1 cellular context compared by ENCODE assay signal in the genomic region with DNA sequence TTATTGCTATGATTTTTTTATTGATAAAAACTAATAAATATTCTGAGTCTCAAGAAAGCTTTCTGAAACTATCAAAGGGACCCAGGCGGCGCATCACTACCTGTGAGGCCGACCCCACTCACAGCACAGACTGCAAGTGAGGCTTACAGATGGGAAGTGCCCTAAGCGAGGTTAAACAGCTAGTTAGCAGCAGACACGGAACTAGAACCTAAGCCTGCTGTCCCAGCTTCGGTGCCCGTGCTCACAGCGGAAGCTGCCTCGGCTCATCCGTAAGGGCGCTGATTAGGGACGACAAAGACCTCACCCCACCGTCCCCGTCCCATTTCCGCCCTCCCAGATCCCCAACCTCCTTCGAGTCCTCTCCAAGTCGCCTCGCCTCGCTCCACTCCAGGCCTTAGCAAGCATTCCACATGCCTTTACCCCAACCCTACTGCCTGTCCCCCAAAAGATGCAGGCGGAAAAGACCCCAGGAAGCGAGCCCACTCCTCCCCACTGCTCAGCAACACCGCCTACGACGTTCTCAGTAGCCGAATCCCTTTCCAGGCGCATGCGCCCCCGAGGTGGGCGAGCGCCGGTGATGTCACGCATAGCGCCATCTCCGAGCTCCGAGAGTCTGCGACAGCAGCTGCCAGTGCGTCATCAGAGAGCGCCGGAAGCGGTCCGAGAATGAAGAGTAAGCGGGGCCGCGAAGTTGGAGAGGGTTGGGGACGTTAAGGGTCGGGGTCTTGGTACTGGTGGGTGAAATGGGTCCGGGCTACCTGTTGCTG.
TF ChIP-seq lines count a peak whose summit lies in the region.

A gene with protein sequence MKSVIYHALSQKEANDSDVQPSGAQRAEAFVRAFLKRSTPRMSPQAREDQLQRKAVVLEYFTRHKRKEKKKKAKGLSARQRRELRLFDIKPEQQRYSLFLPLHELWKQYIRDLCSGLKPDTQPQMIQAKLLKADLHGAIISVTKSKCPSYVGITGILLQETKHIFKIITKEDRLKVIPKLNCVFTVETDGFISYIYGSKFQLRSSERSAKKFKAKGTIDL (plus strand): TSS at position 631 of the 767 bp plus-strand sequence. CDS start 36 bp downstream, at position 667.

TF ChIP-seq in K562, 482 proteins besides CTCF, POLR2A, EP300 and RAD21 (continued from another document and continues in another):
- TF ChIP-seq TBP (optimal IDR thresholded peaks at IDR 0.05; ENCODE audit: low read depth, low read length) (peak; percentile 92), MED1 (CRISPR knock-in tag; IDR thresholded peaks at IDR 0.05; ENCODE audit: borderline replicate concordance) (no peak), REST (CRISPR knock-in tag; IDR thresholded peaks at IDR 0.05; ENCODE audit: low read depth) (0 out of 2 replicates have a peak, but pooled peaks have one; percentile 55), ZNF717 (CRISPR knock-in tag; IDR thresholded peaks at IDR 0.05) (no peak), ZFP36 (IDR thresholded peaks at IDR 0.05; ENCODE audit: low read depth, low read length, partially characterized antibody) (no peak), ELF1 (tag; IDR thresholded peaks at IDR 0.05) (peak; percentile 99), TCF15 (CRISPR knock-in tag; IDR thresholded peaks at IDR 0.05) (no peak), MTA1 (IDR thresholded peaks at IDR 0.05; ENCODE audit: borderline replicate concordance) (peak; percentile 100), ZNF274 (IDR thresholded peaks at IDR 0.05; ENCODE audit: borderline replicate concordance, low read depth, low read length) (no peak), ZNF79 (CRISPR knock-in tag; IDR thresholded peaks at IDR 0.05; ENCODE audit: low read depth) (no peak), SETDB1 (IDR thresholded peaks at IDR 0.05; ENCODE audit: low read length) (peak; percentile 89), FOXO4 (CRISPR knock-in tag; IDR thresholded peaks at IDR 0.05) (peak; percentile 58; the same call in 1 of the 2 replicates), ETV1 (tag; conservative IDR thresholded peaks at IDR 0.05; ENCODE audit: low read depth) (peak; percentile 87), CTCFL (IDR thresholded peaks at IDR 0.05; ENCODE audit: borderline replicate concordance, insufficient read depth, low read depth, low read length, poor library complexity, severe bottlenecking) (no peak), MYBL2 (IDR thresholded peaks at IDR 0.05; ENCODE audit: low read depth) (no peak), MYBL2 (CRISPR knock-in tag; IDR thresholded peaks at IDR 0.05; ENCODE audit: borderline replicate concordance) (no peak), ZNF764 (CRISPR knock-in tag; IDR thresholded peaks at IDR 0.05; ENCODE audit: low read depth) (no peak), RUNX1 (IDR thresholded peaks at IDR 0.05; ENCODE audit: low read depth) (0 out of 2 replicates have a peak, but pooled peaks have one; percentile 29), ILF3 (IDR thresholded peaks at IDR 0.05; ENCODE audit: borderline replicate concordance) (no peak), IFI16 (CRISPR knock-in tag; IDR thresholded peaks at IDR 0.05) (no peak), BCLAF1 (IDR thresholded peaks at IDR 0.05; ENCODE audit: borderline replicate concordance in 1 of 2, control insufficient read depth in 1 of 2, low read depth in 2 of 2, low read length in 1 of 2) (no peak), COPS2 (conservative IDR thresholded peaks at IDR 0.05) (no peak), CBX8 (IDR thresholded peaks at IDR 0.05; ENCODE audit: borderline replicate concordance, extremely low read depth, low read depth, low read length, poor library complexity, severe bottlenecking) (no peak), ZNF354B (CRISPR knock-in tag; IDR thresholded peaks at IDR 0.05) (no peak), KLF1 (tag; IDR thresholded peaks at IDR 0.05) (peak; percentile 40; the same call in 1 of the 2 replicates), LARP7 (IDR thresholded peaks at IDR 0.05) (peak; percentile 89; the same call in 1 of the 2 replicates), CTBP1 (IDR thresholded peaks at IDR 0.05; ENCODE audit: borderline replicate concordance) (0 out of 2 replicates have a peak, but pooled peaks have one; percentile 51), DMBX1 (CRISPR knock-in tag; IDR thresholded peaks at IDR 0.05; ENCODE audit: borderline replicate concordance) (0 out of 2 replicates have a peak, but pooled peaks have one; percentile 4), ZBTB8A (IDR thresholded peaks at IDR 0.05; ENCODE audit: partially characterized antibody) (no peak)
- TF ChIP-seq, protein P1, sequence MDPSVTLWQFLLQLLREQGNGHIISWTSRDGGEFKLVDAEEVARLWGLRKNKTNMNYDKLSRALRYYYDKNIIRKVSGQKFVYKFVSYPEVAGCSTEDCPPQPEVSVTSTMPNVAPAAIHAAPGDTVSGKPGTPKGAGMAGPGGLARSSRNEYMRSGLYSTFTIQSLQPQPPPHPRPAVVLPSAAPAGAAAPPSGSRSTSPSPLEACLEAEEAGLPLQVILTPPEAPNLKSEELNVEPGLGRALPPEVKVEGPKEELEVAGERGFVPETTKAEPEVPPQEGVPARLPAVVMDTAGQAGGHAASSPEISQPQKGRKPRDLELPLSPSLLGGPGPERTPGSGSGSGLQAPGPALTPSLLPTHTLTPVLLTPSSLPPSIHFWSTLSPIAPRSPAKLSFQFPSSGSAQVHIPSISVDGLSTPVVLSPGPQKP (CRISPR knock-in tag; IDR thresholded peaks at IDR 0.05), result no peak
- TF ChIP-seq, protein P2, sequence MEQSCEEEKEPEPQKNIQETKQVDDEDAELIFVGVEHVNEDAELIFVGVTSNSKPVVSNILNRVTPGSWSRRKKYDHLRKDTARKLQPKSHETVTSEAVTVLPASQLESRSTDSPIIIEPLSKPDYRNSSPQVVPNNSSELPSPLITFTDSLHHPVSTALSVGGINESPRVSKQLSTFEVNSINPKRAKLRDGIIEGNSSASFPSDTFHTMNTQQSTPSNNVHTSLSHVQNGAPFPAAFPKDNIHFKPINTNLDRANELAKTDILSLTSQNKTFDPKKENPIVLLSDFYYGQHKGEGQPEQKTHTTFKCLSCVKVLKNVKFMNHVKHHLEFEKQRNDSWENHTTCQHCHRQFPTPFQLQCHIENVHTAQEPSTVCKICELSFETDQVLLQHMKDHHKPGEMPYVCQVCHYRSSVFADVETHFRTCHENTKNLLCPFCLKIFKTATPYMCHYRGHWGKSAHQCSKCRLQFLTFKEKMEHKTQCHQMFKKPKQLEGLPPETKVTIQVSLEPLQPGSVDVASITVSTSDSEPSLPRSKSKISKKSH (CRISPR knock-in tag; IDR thresholded peaks at IDR 0.05), result no peak
- TF ChIP-seq, protein P3, sequence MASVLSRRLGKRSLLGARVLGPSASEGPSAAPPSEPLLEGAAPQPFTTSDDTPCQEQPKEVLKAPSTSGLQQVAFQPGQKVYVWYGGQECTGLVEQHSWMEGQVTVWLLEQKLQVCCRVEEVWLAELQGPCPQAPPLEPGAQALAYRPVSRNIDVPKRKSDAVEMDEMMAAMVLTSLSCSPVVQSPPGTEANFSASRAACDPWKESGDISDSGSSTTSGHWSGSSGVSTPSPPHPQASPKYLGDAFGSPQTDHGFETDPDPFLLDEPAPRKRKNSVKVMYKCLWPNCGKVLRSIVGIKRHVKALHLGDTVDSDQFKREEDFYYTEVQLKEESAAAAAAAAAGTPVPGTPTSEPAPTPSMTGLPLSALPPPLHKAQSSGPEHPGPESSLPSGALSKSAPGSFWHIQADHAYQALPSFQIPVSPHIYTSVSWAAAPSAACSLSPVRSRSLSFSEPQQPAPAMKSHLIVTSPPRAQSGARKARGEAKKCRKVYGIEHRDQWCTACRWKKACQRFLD (CRISPR knock-in tag; IDR thresholded peaks at IDR 0.05), result no peak
- TF ChIP-seq, protein P4, sequence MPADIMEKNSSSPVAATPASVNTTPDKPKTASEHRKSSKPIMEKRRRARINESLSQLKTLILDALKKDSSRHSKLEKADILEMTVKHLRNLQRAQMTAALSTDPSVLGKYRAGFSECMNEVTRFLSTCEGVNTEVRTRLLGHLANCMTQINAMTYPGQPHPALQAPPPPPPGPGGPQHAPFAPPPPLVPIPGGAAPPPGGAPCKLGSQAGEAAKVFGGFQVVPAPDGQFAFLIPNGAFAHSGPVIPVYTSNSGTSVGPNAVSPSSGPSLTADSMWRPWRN (IDR thresholded peaks at IDR 0.05; ENCODE audit: low read depth), result no peak
